In the genomic region with DNA sequence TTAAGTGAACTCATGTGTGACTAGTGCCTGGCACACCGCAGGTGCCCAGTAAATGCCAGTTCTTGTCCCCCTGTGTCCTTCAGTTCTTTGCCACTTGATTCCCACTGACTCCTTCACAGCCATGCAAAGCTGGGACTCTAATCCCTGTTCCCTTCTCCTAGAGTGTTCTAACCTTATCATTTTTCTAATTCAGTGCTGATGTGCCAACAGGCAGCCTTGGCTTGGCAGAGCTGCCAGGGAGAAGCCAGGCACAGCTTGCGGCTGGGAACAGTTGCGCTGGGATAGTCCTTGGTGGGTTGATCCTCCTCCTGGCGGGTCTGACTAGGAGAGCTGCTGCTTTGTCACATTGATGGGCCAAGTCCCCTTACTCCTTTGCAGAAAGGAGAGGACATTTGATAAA, we compare ENCODE assay signal across 18 cellular contexts.
DNase-seq lines count a peak whose midpoint lies in the region; ATAC-seq and TF ChIP-seq lines count a peak whose summit lies in the region.
"Had no signal": no experiment of that assay in that cellular context is flagged by ENCODE, and none has a peak within 500 bp of the region (broad histone marks: within the 10 kb centered on the region; RNA-seq: fewer than 3 reads in every experiment).

No MANE protein-coding gene starts in this region.

- DNase-seq in G401 (ENCODE audit: low spot score) (peak; percentile 81), nephron progenitor cell (no peak), T1000 (lab: John Stamatoyannopoulos, UW) (no peak), A673 (ENCODE audit: low spot score) (no peak)
- DNase-seq: BE2C; CD4-positive, alpha-beta T cell; CD8-positive, alpha-beta memory T cell; DMS 273 treated with DMSO at 0.1 percent for 48 hours; DMS79; EL; GF-D8; GOT3; HFFc6 had no signal

- H3K36me3 Mint-ChIP-seq in nephron progenitor cell (ENCODE audit: low read depth): no peaks in the 10 kb centered on the region
- H3K36me3 Mint-ChIP-seq: CD14-positive monocyte had no signal

- ATAC-seq in GM21381 (IDR thresholded peaks at IDR 0.05; ENCODE audit: unreplicated experiment): no peak

- no peak overlapping the region for H3K4me3 Mint-ChIP-seq in nephron progenitor cell
- H3K4me3 Mint-ChIP-seq: CD14-positive monocyte; CD4-positive, alpha-beta T cell; CD8-positive, alpha-beta memory T cell; HFFc6 had no signal

- TF ChIP-seq CTCF in nephron progenitor cell (IDR thresholded peaks at IDR 0.05) (no peak), A673 (conservative IDR thresholded peaks at IDR 0.05; ENCODE audit: low read depth, low read length) (no peak)

- H3K27me3 Mint-ChIP-seq in nephron progenitor cell (ENCODE audit: low read depth, poor library complexity): peaks cover 10% of the 10 kb centered on the region
- H3K27me3 Mint-ChIP-seq: CD4-positive, alpha-beta T cell; CD8-positive, alpha-beta memory T cell had no signal

- no peaks in the 10 kb centered on the region for H3K9me3 ChIP-seq in A673 (ENCODE audit: low read depth, low read length, poor library complexity, severe bottlenecking)
- H3K9me3 ChIP-seq: BE2C, HAP-1 had no signal

- H3K36me3 ChIP-seq in A673 (ENCODE audit: insufficient read depth, low read length, poor library complexity, severe bottlenecking): no peaks in the 10 kb centered on the region
- H3K36me3 ChIP-seq: BE2C; BLaER1 treated with 17β-estradiol and CSF1 and Interleukin-3, amounts not matched to agents 10 nM and 100 nM; HAP-1 had no signal

- POLR2A ChIA-PET in A673 (lab: Charles Lee; ENCODE audit: low non-redundant PET): no interaction called here

- H3K27me3 ChIP-seq in A673 (replicated peaks; ENCODE audit: insufficient read depth, low read depth, low read length, poor library complexity): peaks cover 6% of the 10 kb centered on the region
- H3K27me3 ChIP-seq: BE2C had no signal

- no peaks in the 10 kb centered on the region for H3K4me1 ChIP-seq in A673 (ENCODE audit: insufficient read depth, low read length, poor library complexity, severe bottlenecking)
- H3K4me1 ChIP-seq: BE2C, HAP-1 had no signal

- intact Hi-C loops in A673 (cut with micrococcal nuclease; ENCODE audit: unreplicated experiment): no loop called here

- H3K4me3 ChIP-seq in A673 (ENCODE audit: low read depth, low read length, poor library complexity, severe bottlenecking): no peak overlapping the region
- H3K4me3 ChIP-seq: BLaER1 treated with 17β-estradiol and CSF1 and Interleukin-3, amounts not matched to agents 10 nM and 100 nM; HAP-1 had no signal

- H3K9me3 Mint-ChIP-seq in nephron progenitor cell: peaks cover 1% of the 10 kb centered on the region

- CTCF ChIA-PET in A673 (lab: Charles Lee): interaction anchor here (0.7 kb wide), 1 partner anchor 285 kb away, joined by 5 read pairs; no protein-coding TSS in a partner anchor

- peak overlapping the region; percentile 23 for H3K27ac Mint-ChIP-seq in nephron progenitor cell
- H3K27ac Mint-ChIP-seq: CD4-positive, alpha-beta T cell; HFFc6 had no signal

- peaks cover 10% of the 10 kb centered on the region for H3K4me1 Mint-ChIP-seq in nephron progenitor cell
- H3K4me1 Mint-ChIP-seq: CD14-positive monocyte; CD8-positive, alpha-beta memory T cell had no signal

- no TSS peak for BruUV-seq in A673 (replicated peaks; lab: Mats Ljungman, UMichigan)

- in situ Hi-C loops in G401 (cut with HindIII; ENCODE audit: low sequenced_read_pairs): no loop called here

- peak overlapping the region; percentile 15 for H3K27ac ChIP-seq in cingulate gyrus (ENCODE audit: low read depth, low read length)
- no peak overlapping the region for H3K27ac ChIP-seq in A673 (ENCODE audit: low read depth, low read length, poor library complexity, severe bottlenecking)
- H3K27ac ChIP-seq: BLaER1 treated with 17β-estradiol and CSF1 and Interleukin-3, amounts not matched to agents 10 nM and 100 nM had no signal
